Comparison of ENCODE assay signal across 10 cellular contexts in the genomic region with DNA sequence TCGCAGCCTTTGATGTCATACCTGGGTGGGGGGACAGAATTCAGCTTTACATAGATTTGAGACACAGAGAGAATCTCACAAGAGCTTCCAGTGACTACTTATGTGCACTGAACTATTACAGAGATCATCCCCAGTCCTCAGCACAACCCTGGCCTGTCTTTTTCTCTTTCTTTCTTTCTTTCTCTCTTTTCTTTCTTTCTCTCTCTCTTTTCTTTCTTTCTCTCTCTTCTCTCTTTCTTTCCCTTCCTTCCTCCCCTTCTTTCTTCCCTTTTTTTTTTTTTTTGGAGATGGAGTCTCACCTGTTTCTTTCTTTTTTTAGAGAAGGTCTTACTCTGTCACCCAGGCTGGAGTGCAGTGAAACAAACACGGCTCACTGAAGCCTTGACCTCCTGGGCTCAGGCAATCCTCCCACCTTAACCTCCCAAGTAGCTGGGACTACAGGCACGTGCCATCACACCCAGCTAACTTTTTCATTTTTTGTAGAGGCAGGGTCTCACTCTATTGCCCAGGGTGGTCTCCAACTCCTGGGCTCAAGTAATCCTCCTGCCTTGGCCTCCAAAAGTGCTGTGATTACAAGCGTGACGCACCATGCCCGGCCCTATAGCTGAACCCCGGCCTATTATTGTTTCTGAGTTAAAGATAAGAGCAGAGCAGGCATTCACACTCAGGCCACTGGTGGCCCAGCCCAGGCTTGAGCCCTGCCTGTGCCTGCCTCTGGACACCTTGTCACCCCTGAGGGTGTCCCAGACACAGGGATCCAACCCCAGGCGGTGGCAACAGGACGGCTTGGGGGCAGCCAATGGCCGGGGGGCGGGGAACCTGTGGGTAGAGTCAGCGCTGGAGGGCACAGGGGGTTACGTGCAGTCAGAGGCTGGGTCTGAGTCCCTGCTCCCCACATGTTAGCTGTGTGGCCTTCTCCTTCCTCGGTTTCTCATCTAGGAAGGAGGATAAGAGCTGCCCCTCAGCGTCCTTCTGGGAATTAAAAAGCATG. TPM values are rescaled to one million over a fixed set of nuclear protein-coding genes. Genes with fewer than 3 reads are reported as not detected.
DNase-seq lines count a peak whose midpoint lies in the region; ATAC-seq and TF ChIP-seq lines count a peak whose summit lies in the region.
"Had no signal": no experiment of that assay in that cellular context is flagged by ENCODE, and none has a peak within 500 bp of the region (broad histone marks: within the 10 kb centered on the region; RNA-seq: fewer than 3 reads in every experiment).

No MANE protein-coding gene starts in this region.

- no peaks in the 10 kb centered on the region for H3K9me3 ChIP-seq in smooth muscle cell (replicated peaks; ENCODE audit: low read depth)

- CTCF ChIA-PET in activated CD4-positive, alpha-beta memory T cell treated with anti-CD3 and anti-CD28 coated beads, Interleukin-2, amount 10 ng/mL, durations not matched to agents 7 days and 5 days (lab: Charles Lee) = interaction anchor here (0.6 to 1.1 kb wide), 3 partner anchors 75 to 192 kb away, joined by 3 to 6 read pairs (median 4); no protein-coding TSS in a partner anchor
- CTCF ChIA-PET in activated CD4-positive, alpha-beta memory T cell treated with anti-CD3 and anti-CD28 coated beads for 36 hours (lab: Charles Lee) = interaction anchor here (0.6 to 5.4 kb wide), 3 partner anchors 29 to 192 kb away, joined by 4 to 24 read pairs (median 11); partner anchors contain the start of gene TOR2A

- H3K27me3 ChIP-seq in smooth muscle cell (ENCODE audit: low read depth) = peaks cover 23% of the 10 kb centered on the region

- peaks cover 5% of the 10 kb centered on the region for H3F3A ChIP-seq in smooth muscle cell (ENCODE audit: low read depth)

- no peak overlapping the region for H2AFZ ChIP-seq in smooth muscle cell (ENCODE audit: low read depth)

- peaks cover 35% of the 10 kb centered on the region for H3K27me3 Mint-ChIP-seq in activated CD4-positive, alpha-beta memory T cell treated with anti-CD3 and anti-CD28 coated beads, Interleukin-2, amount 10 ng/mL, durations not matched to agents 7 days and 5 days
- peaks cover 6% of the 10 kb centered on the region for H3K27me3 Mint-ChIP-seq in activated CD4-positive, alpha-beta memory T cell treated with anti-CD3 and anti-CD28 coated beads for 36 hours

- no peaks in the 10 kb centered on the region for H3K9me3 Mint-ChIP-seq in activated CD4-positive, alpha-beta memory T cell treated with anti-CD3 and anti-CD28 coated beads, Interleukin-2, amount 10 ng/mL, durations not matched to agents 7 days and 5 days
- no peaks in the 10 kb centered on the region for H3K9me3 Mint-ChIP-seq in activated CD4-positive, alpha-beta memory T cell treated with anti-CD3 and anti-CD28 coated beads for 36 hours
- H3K9me3 Mint-ChIP-seq: dendritic cell treated with granulocyte-macrophage colony-stimulating factor and Interleukin-4, amounts not matched to agents 40 ng/mL and 50 ng/mL, for 4 days had no signal

- H3K4me1 ChIP-seq in smooth muscle cell (ENCODE audit: low read depth) = peaks cover 18% of the 10 kb centered on the region

- H4K20me1 ChIP-seq in smooth muscle cell (ENCODE audit: low read depth) = no peaks in the 10 kb centered on the region

- peak overlapping the region; percentile 50 for H3K4me3 Mint-ChIP-seq in activated CD4-positive, alpha-beta memory T cell treated with anti-CD3 and anti-CD28 coated beads, Interleukin-2, amount 10 ng/mL, durations not matched to agents 7 days and 5 days
- H3K4me3 Mint-ChIP-seq in activated CD4-positive, alpha-beta memory T cell treated with anti-CD3 and anti-CD28 coated beads for 36 hours = no peak overlapping the region

- TF ChIP-seq CTCF in smooth muscle cell (IDR thresholded peaks at IDR 0.05; ENCODE audit: borderline replicate concordance, insufficient read depth, poor library complexity, severe bottlenecking) = no peak

- intact Hi-C loops in activated CD4-positive, alpha-beta memory T cell treated with anti-CD3 and anti-CD28 coated beads for 36 hours (cut with micrococcal nuclease) = loop anchor here (10.0 kb wide), 2 partner anchors 351 to 421 kb away; no protein-coding TSS in a partner anchor

- no peak for ATAC-seq in GM18873 (IDR thresholded peaks at IDR 0.05; ENCODE audit: low FRiP score, unreplicated experiment)

- peak overlapping the region; percentile 91 for H3K4me2 ChIP-seq in smooth muscle cell

- H3K79me2 ChIP-seq in smooth muscle cell (ENCODE audit: low read depth) = no peaks in the 10 kb centered on the region

- no peak for DNase-seq in activated CD4-positive, alpha-beta memory T cell treated with anti-CD3 and anti-CD28 coated beads, Interleukin-2, amount 10 ng/mL, durations not matched to agents 7 days and 5 days
- DNase-seq in activated CD4-positive, alpha-beta memory T cell treated with anti-CD3 and anti-CD28 coated beads for 36 hours = no peak
- DNase-seq in epithelial cell of prostate (ENCODE audit: low read depth, low spot score) (no peak), smooth muscle cell (lab: John Stamatoyannopoulos, UW; ENCODE audit: unreplicated experiment) (no peak), NCI-H146 (lab: John Stamatoyannopoulos, UW) (no peak)
- DNase-seq: activated CD4-positive, alpha-beta T cell treated with anti-CD3 and anti-CD28 coated beads, Interleukin-2, amount 50 U/mL, for 1 hour; left cardiac atrium; NCI-H1417 treated with DMSO at 0.1 percent for 48 hours had no signal

- POLR2A ChIA-PET in activated CD4-positive, alpha-beta memory T cell treated with anti-CD3 and anti-CD28 coated beads, Interleukin-2, amount 10 ng/mL, durations not matched to agents 7 days and 5 days (lab: Charles Lee) = interaction anchor here (0.9 kb wide), 1 partner anchor 191 kb away, joined by 3 read pairs; the partner anchor contains the start of gene TOR2A
- POLR2A ChIA-PET in activated CD4-positive, alpha-beta memory T cell treated with anti-CD3 and anti-CD28 coated beads for 36 hours (lab: Charles Lee) = no interaction called here

- peaks cover 48% of the 10 kb centered on the region for H3K4me1 Mint-ChIP-seq in activated CD4-positive, alpha-beta memory T cell treated with anti-CD3 and anti-CD28 coated beads, Interleukin-2, amount 10 ng/mL, durations not matched to agents 7 days and 5 days
- H3K4me1 Mint-ChIP-seq in activated CD4-positive, alpha-beta memory T cell treated with anti-CD3 and anti-CD28 coated beads for 36 hours (ENCODE audit: low read depth) = peaks cover 18% of the 10 kb centered on the region

- peak overlapping the region; percentile 45 for H3K4me3 ChIP-seq in smooth muscle cell

- no peaks in the 10 kb centered on the region for H3K36me3 Mint-ChIP-seq in activated CD4-positive, alpha-beta memory T cell treated with anti-CD3 and anti-CD28 coated beads, Interleukin-2, amount 10 ng/mL, durations not matched to agents 7 days and 5 days (ENCODE audit: low read depth)
- H3K36me3 Mint-ChIP-seq in activated CD4-positive, alpha-beta memory T cell treated with anti-CD3 and anti-CD28 coated beads for 36 hours = no peaks in the 10 kb centered on the region

- H3K27ac ChIP-seq in epithelial cell of prostate (peak overlapping the region; percentile 38), smooth muscle cell (ENCODE audit: low read depth) (no peak overlapping the region)

- no peak overlapping the region for H3K9ac ChIP-seq in smooth muscle cell (ENCODE audit: low read depth)

- H3K27ac Mint-ChIP-seq in activated CD4-positive, alpha-beta memory T cell treated with anti-CD3 and anti-CD28 coated beads, Interleukin-2, amount 10 ng/mL, durations not matched to agents 7 days and 5 days = no peak overlapping the region
- no peak overlapping the region for H3K27ac Mint-ChIP-seq in activated CD4-positive, alpha-beta memory T cell treated with anti-CD3 and anti-CD28 coated beads for 36 hours

- H3K36me3 ChIP-seq in smooth muscle cell (ENCODE audit: low read depth) = no peaks in the 10 kb centered on the region

- 51% methylated on average over 15 of the region's 15 CpGs for WGBS in smooth muscle cell (ENCODE audit: low lambda C conversion rate)

RNA-seq across cellular contexts. Expression of gene PIP5KL1, which starts 4.3 kb away (rescaled TPM):
- 1 to 10 TPM; 1.5 to 1.9 TPM for total RNA-seq in activated CD4-positive, alpha-beta memory T cell treated with anti-CD3 and anti-CD28 coated beads, Interleukin-2, amount 10 ng/mL, durations not matched to agents 7 days and 5 days
- 1 to 10 TPM in 1 of 2 experiments, under 1 TPM in 1; 0.94 to 2.9 TPM for total RNA-seq in activated CD4-positive, alpha-beta memory T cell treated with anti-CD3 and anti-CD28 coated beads for 36 hours
- 1.1 and 9.2 TPM in 2 replicates for total RNA-seq in smooth muscle cell
- polyA plus RNA-seq in smooth muscle cell = 2.7 and 9.7 TPM in 2 replicates

RNA-seq across cellular contexts. Expression of gene ST6GALNAC4, which starts 9.4 kb away (rescaled TPM):
- total RNA-seq in activated CD4-positive, alpha-beta memory T cell treated with anti-CD3 and anti-CD28 coated beads, Interleukin-2, amount 10 ng/mL, durations not matched to agents 7 days and 5 days = 10 to 100 TPM; 19.4 to 21.5 TPM
- total RNA-seq in activated CD4-positive, alpha-beta memory T cell treated with anti-CD3 and anti-CD28 coated beads for 36 hours = 10 to 100 TPM; 21.2 to 23.5 TPM
- total RNA-seq in smooth muscle cell = 5.3 and 22.5 TPM in 2 replicates
- polyA plus RNA-seq in smooth muscle cell = 12.1 and 13.6 TPM in 2 replicates

RNA-seq across cellular contexts. Expression of gene DPM2, which starts 11.4 kb away (rescaled TPM):
- total RNA-seq in activated CD4-positive, alpha-beta memory T cell treated with anti-CD3 and anti-CD28 coated beads, Interleukin-2, amount 10 ng/mL, durations not matched to agents 7 days and 5 days = 10 to 100 TPM; 48.2 TPM
- total RNA-seq in activated CD4-positive, alpha-beta memory T cell treated with anti-CD3 and anti-CD28 coated beads for 36 hours = 10 to 100 TPM; 41.5 to 42.0 TPM
- 23.6 and 26.0 TPM in 2 replicates for total RNA-seq in smooth muscle cell
- 68.5 and 72.8 TPM in 2 replicates for polyA plus RNA-seq in smooth muscle cell

RNA-seq across cellular contexts. Expression of gene ST6GALNAC6, which starts 26.9 kb away (rescaled TPM):
- 100 to 1,000 TPM; 141 to 146 TPM for total RNA-seq in activated CD4-positive, alpha-beta memory T cell treated with anti-CD3 and anti-CD28 coated beads, Interleukin-2, amount 10 ng/mL, durations not matched to agents 7 days and 5 days
- 10 to 100 TPM; 50.1 to 53.8 TPM for total RNA-seq in activated CD4-positive, alpha-beta memory T cell treated with anti-CD3 and anti-CD28 coated beads for 36 hours
- 34.3 and 36.4 TPM in 2 replicates for total RNA-seq in smooth muscle cell
- 48.8 and 65.8 TPM in 2 replicates for polyA plus RNA-seq in smooth muscle cell

RNA-seq across cellular contexts. Expression of gene AK1, which starts 48.8 kb away (rescaled TPM):
- total RNA-seq in activated CD4-positive, alpha-beta memory T cell treated with anti-CD3 and anti-CD28 coated beads, Interleukin-2, amount 10 ng/mL, durations not matched to agents 7 days and 5 days = 10 to 100 TPM; 80.9 to 81.9 TPM
- total RNA-seq in activated CD4-positive, alpha-beta memory T cell treated with anti-CD3 and anti-CD28 coated beads for 36 hours = 10 to 100 TPM; 27.7 to 28.5 TPM
- 22.2 and 52.4 TPM in 2 replicates for total RNA-seq in smooth muscle cell
- polyA plus RNA-seq in smooth muscle cell = 97.8 and 115 TPM in 2 replicates
